ENCODE assay signal across 9 cellular contexts in the genomic region with DNA sequence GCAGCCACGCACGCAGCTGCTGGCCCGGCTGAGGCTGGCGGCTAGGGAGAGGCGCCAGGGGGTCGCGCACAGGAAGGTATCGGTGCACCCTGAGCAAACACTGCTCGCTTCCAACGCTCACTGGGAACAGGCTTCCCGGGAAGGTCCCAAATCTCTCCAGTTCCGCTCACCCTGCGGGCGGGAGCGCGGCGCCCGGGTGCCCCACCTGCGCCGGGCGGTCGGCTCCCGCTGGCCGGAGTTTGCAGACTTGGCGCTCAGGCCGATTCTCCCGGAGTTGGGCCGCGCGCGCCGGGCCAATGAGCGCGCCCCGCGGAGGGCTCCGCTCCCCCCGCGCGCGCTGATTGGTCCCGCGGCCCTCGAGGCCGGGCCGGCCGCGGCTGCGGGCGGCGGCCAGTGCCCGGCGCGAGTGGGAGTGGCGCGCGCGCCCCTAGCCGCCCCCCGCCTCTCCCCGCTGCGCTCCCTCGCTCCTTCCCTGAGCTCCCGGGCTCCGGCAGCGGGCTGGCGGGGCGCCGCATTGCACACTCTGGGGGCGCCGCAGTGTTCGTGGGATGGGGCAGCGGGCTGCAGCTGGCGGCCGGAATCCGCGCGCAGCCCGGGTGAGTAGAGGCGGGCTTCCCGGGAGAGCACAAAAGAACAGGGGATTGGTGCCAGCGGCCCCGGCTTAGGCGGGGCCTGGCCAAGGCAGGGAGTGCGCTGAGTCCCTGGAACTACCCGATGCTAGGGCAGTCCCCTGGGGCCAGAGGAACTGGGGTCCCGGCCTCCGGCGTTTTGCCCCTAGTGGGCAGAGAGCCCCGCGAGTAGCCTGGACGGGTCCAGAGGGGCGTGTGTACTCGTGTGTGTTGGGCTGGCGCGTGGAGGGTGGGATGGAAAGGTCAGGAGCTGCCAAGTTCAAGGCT. TPM values are rescaled to one million over a fixed set of nuclear protein-coding genes. Genes with fewer than 3 reads are reported as not detected.
DNase-seq lines count a peak whose midpoint lies in the region; ATAC-seq and TF ChIP-seq lines count a peak whose summit lies in the region.
"Had no signal": no experiment of that assay in that cellular context is flagged by ENCODE, and none has a peak within 500 bp of the region (broad histone marks: within the 10 kb centered on the region; RNA-seq: fewer than 3 reads in every experiment).

A gene with protein sequence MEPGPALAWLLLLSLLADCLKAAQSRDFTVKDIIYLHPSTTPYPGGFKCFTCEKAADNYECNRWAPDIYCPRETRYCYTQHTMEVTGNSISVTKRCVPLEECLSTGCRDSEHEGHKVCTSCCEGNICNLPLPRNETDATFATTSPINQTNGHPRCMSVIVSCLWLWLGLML (plus strand): TSS at position 461 of the 896 bp plus-strand sequence. CDS start 107,122 bp downstream, outside the sequence.

- H3K4me3 Mint-ChIP-seq in GM23338: peak within 1 kb of the TSS; percentile 82
- H3K4me3 Mint-ChIP-seq: activated naive CD4-positive, alpha-beta T cell treated with anti-CD3 and anti-CD28 coated beads, Interleukin-2, amount 50 U/mL, for 24 hours had no signal

- H3K27ac ChIP-seq in GM23338 (ENCODE audit: low read depth) (peak within 1 kb of the TSS; percentile 79; the same call in 1 of the 2 replicates), KMS-11 (no peak within 1 kb of the TSS), SK-N-SH (ENCODE audit: low read depth in 2 of 2, low read length in 1 of 2) (peak within 1 kb of the TSS; percentile 61 to 79; a peak in 3 of 4 replicates), esophagus muscularis mucosa (replicated peaks in 1 of 4) (peak within 1 kb of the TSS; percentile 37 to 68 (median 60)), upper lobe of left lung (peak within 1 kb of the TSS in 1 of 4 donors; percentile 33)

- POLR2A ChIA-PET in SK-N-SH (lab: Yijun Ruan, JAX): interaction anchor here (1.1 kb wide), 1 partner anchor 160 kb away, joined by 5 read pairs; no protein-coding TSS in a partner anchor

- DNase-seq in GDM1 (lab: John Stamatoyannopoulos, UW) (peak; percentile 47), GM23338 (ENCODE audit: low spot score) (peak; percentile 89), SK-N-SH (peak; percentile 96), esophagus muscularis mucosa (ENCODE audit: extremely low spot score) (no peak), mucosa of gallbladder (ENCODE audit: low spot score) (peak; percentile 77), upper lobe of left lung (peak; percentile 65 to 93), NCI-H128 (lab: John Stamatoyannopoulos, UW; ENCODE audit: unreplicated experiment) (no peak)

- H3K4me2 ChIP-seq in GM23338 (peak within 1 kb of the TSS; percentile 98), KMS-11 (peak within 1 kb of the TSS; percentile 84), SK-N-SH (peak within 1 kb of the TSS; percentile 95)

- H2AFZ ChIP-seq in GM23338 (peak within 1 kb of the TSS; percentile 99), KMS-11 (ENCODE audit: low read depth) (peak within 1 kb of the TSS; percentile 89), SK-N-SH (ENCODE audit: low read depth) (peak within 1 kb of the TSS; percentile 98)

- TF ChIP-seq POLR2A in esophagus muscularis mucosa (IDR thresholded peaks at IDR 0.05; ENCODE audit: low read depth) (no peak), upper lobe of left lung (IDR thresholded peaks at IDR 0.05) (no peak)

- no peaks in the 10 kb centered on the region for H3K9me3 Mint-ChIP-seq in GM23338

- H3K27me3 ChIP-seq in GM23338 (ENCODE audit: insufficient read depth) (peaks cover 16% of the 10 kb centered on the region), KMS-11 (ENCODE audit: insufficient read depth, low read depth) (no peaks in the 10 kb centered on the region), SK-N-SH (ENCODE audit: insufficient read depth) (no peaks in the 10 kb centered on the region), esophagus muscularis mucosa (peaks cover 0 to 21% (median 0%) of the 10 kb centered on the region in 4 donors), upper lobe of left lung (peaks cover 0 to 22% (median 10%) of the 10 kb centered on the region in 4 donors)

- H3K36me3 ChIP-seq in GM23338 (ENCODE audit: insufficient read depth) (no peaks in the 10 kb centered on the region), KMS-11 (ENCODE audit: insufficient read depth) (no peaks in the 10 kb centered on the region), SK-N-SH (replicated peaks in 1 of 2; ENCODE audit: control insufficient read depth in 1 of 2, insufficient read depth in 2 of 2, low read length in 1 of 2) (no peaks in the 10 kb centered on the region), esophagus muscularis mucosa (no peaks in the 10 kb centered on the region), upper lobe of left lung (no peaks in the 10 kb centered on the region)

- H4K20me1 ChIP-seq in GM23338 (replicated peaks; ENCODE audit: insufficient read depth): no peaks in the 10 kb centered on the region
- no peaks in the 10 kb centered on the region for H4K20me1 ChIP-seq in KMS-11 (ENCODE audit: insufficient read depth)
- no peaks in the 10 kb centered on the region for H4K20me1 ChIP-seq in SK-N-SH (ENCODE audit: insufficient read depth)

- peaks cover 4% of the 10 kb centered on the region for H3K27me3 Mint-ChIP-seq in GM23338 (ENCODE audit: insufficient read depth, low read depth, poor library complexity)

- peak within 1 kb of the TSS; percentile 94 for H3K4me3 ChIP-seq in GM23338
- H3K4me3 ChIP-seq in KMS-11 (IDR thresholded peaks at IDR 0.05; ENCODE audit: insufficient read depth, low read depth, low read length): peak within 1 kb of the TSS; percentile 37
- H3K4me3 ChIP-seq in SK-N-SH (ENCODE audit: low read depth in 2 of 2, low read length in 1 of 2): peak within 1 kb of the TSS; percentile 94 to 97
- H3K4me3 ChIP-seq in esophagus muscularis mucosa: peak within 1 kb of the TSS; percentile 61 to 83 (median 74)
- H3K4me3 ChIP-seq in upper lobe of left lung: peak within 1 kb of the TSS; percentile 51 to 77 (median 58)

- ATAC-seq in GM23338: peak; percentile 88
- ATAC-seq in upper lobe of left lung (ENCODE audit: low FRiP score in 2 of 2): peak; percentile 83 to 98

- WGBS in SK-N-SH (ENCODE audit: low lambda C conversion rate): 0% methylated on average over 21 of the region's 96 CpGs
- whole genome bisulfite sequencing in esophagus muscularis mucosa: 1% methylated on average over 58 of the region's 96 CpGs
- 0 to 3% methylated on average over 4 to 24 of the region's 96 CpGs for WGBS in upper lobe of left lung, 2 donors

- TF ChIP-seq EP300 in SK-N-SH (IDR thresholded peaks at IDR 0.05; ENCODE audit: borderline replicate concordance in 1 of 2, low read depth in 1 of 2, low read length in 1 of 2): no peak
- TF ChIP-seq EP300 in esophagus muscularis mucosa (IDR thresholded peaks at IDR 0.05): no peak
- no peak for TF ChIP-seq EP300 in upper lobe of left lung (IDR thresholded peaks at IDR 0.05)

- no peak for TF ChIP-seq RAD21 in SK-N-SH (IDR thresholded peaks at IDR 0.05; ENCODE audit: low read length)

- intact Hi-C loops in esophagus muscularis mucosa (cut with DNase I): no loop called here

- H3K9me2 ChIP-seq in GM23338 (ENCODE audit: insufficient read depth): no peaks in the 10 kb centered on the region
- H3K9me2 ChIP-seq in SK-N-SH: no peaks in the 10 kb centered on the region

- no peaks in the 10 kb centered on the region for H3K36me3 Mint-ChIP-seq in GM23338 (ENCODE audit: low read depth)
- H3K36me3 Mint-ChIP-seq: activated naive CD4-positive, alpha-beta T cell treated with anti-CD3 and anti-CD28 coated beads, Interleukin-2, amount 50 U/mL, for 24 hours had no signal

- H3K9ac ChIP-seq in KMS-11: peak within 1 kb of the TSS; percentile 35; the same call in 1 of the 2 replicates
- peak within 1 kb of the TSS; percentile 74 for H3K9ac ChIP-seq in SK-N-SH

- H3F3A ChIP-seq in GM23338 (replicated peaks; ENCODE audit: low read depth) (peaks cover 6% of the 10 kb centered on the region), SK-N-SH (replicated peaks; ENCODE audit: insufficient read depth) (peaks cover 4% of the 10 kb centered on the region)

- no peak within 1 kb of the TSS for H3K27ac Mint-ChIP-seq in GM23338
- H3K27ac Mint-ChIP-seq: activated naive CD4-positive, alpha-beta T cell treated with anti-CD3 and anti-CD28 coated beads, Interleukin-2, amount 50 U/mL, for 24 hours had no signal

- H3K79me2 ChIP-seq in GM23338 (replicated peaks; ENCODE audit: insufficient read depth): peaks cover 19% of the 10 kb centered on the region
- H3K79me2 ChIP-seq in KMS-11 (ENCODE audit: insufficient read depth, low read depth): no peaks in the 10 kb centered on the region
- peaks cover 19% of the 10 kb centered on the region; the same call in 1 of the 2 replicates for H3K79me2 ChIP-seq in SK-N-SH (ENCODE audit: insufficient read depth)

- H3K9me3 ChIP-seq in SK-N-SH (no peaks in the 10 kb centered on the region), esophagus muscularis mucosa (no peaks in the 10 kb centered on the region), upper lobe of left lung (no peaks in the 10 kb centered on the region)

- CTCF ChIA-PET in SK-N-SH (lab: Yijun Ruan, JAX): interaction anchor here (0.7 to 5.0 kb wide), 18 partner anchors 17 to 315 kb away, joined by 3 to 37 read pairs (median 3); a partner anchor contains a TSS

- no peak for TF ChIP-seq CTCF in GM23338 (conservative IDR thresholded peaks at IDR 0.05; ENCODE audit: low read depth in 2 of 2)
- TF ChIP-seq CTCF in KMS-11 (conservative IDR thresholded peaks at IDR 0.05; ENCODE audit: low read depth, low read length): no peak
- TF ChIP-seq CTCF in SK-N-SH (IDR thresholded peaks at IDR 0.05): peak; percentile 32
- no peak for TF ChIP-seq CTCF in esophagus muscularis mucosa (IDR thresholded peaks at IDR 0.05)
- TF ChIP-seq CTCF in upper lobe of left lung (IDR thresholded peaks at IDR 0.05): peak in 1 of 6 experiments; percentile 31

- H3K4me1 Mint-ChIP-seq in GM23338: peaks cover 16% of the 10 kb centered on the region

- H3K4me1 ChIP-seq in GM23338 (ENCODE audit: insufficient read depth) (peaks cover 17% of the 10 kb centered on the region), KMS-11 (ENCODE audit: low read depth, poor library complexity, severe bottlenecking) (no peaks in the 10 kb centered on the region), SK-N-SH (ENCODE audit: control insufficient read depth in 1 of 2, insufficient read depth in 2 of 2, low read depth in 1 of 2, low read length in 1 of 2) (peaks cover 0 to 10% of the 10 kb centered on the region in 2 experiments; a peak in 2 of 4 replicates), esophagus muscularis mucosa (peaks cover 5 to 21% (median 18%) of the 10 kb centered on the region in 4 donors), upper lobe of left lung (peaks cover 7 to 21% (median 15%) of the 10 kb centered on the region in 4 donors)

TF ChIP-seq in GM23338, 12 proteins besides CTCF, POLR2A, EP300 and RAD21 (continues in another document):
- peak; percentile 35 for TF ChIP-seq POLR2AphosphoS5 (IDR thresholded peaks at IDR 0.05; ENCODE audit: low read depth)

RNA-seq across cellular contexts. Expression of the gene that starts here (rescaled TPM):
- total RNA-seq in GM23338 (2014; rRNA removed; shearing (Covaris generic)): 10.9 and 12.4 TPM in 2 replicates
- polyA plus RNA-seq in GM23338 (2016; fragmentation: Nextera tagmentation; extraction: Ambion mirVana) (4.9 and 5.1 TPM in 2 replicates), SK-N-SH (2012; rRNA removed) (8.1 and 11.0 TPM in 2 replicates)
- polyA plus RNA-seq in SK-N-SH (2012; cell fraction: cytosol; rRNA removed): 9.8 and 10.6 TPM in 2 replicates
- polyA plus RNA-seq in SK-N-SH (2012; cell fraction: nucleus; rRNA removed): 5.3 and 7.6 TPM in 2 replicates
- total RNA-seq in esophagus muscularis mucosa (1 to 10 TPM in 3 of 4 donors, under 1 TPM in 1; 0.83 to 1.4 (median 1.1) TPM), mucosa of gallbladder (30.1 TPM), upper lobe of left lung (under 1 TPM in 5 of 6 donors, not detected in 1; 0.09 to 0.89 (median 0.33) TPM)

Comparison
In these comparisons a context has a peak if more than half of its experiments do, and no peak if none do; other contexts are left out.
1. Peak in DNase-seq, ATAC-seq and H3K4me3 ChIP-seq in upper lobe of left lung; RNA of the gene not detected or under 1 TPM.
2. DNase-seq: peak in GDM1 (single experiment), GM23338 (single experiment), SK-N-SH (single experiment) and mucosa of gallbladder (single experiment); none in esophagus muscularis mucosa (single experiment) and NCI-H128 (single experiment).
3. H3K4me3 ChIP-seq: peak in every context shown above with its lines; median percentile 96 in SK-N-SH; 94 in GM23338; 74 in esophagus muscularis mucosa; 58 in upper lobe of left lung; 37 in KMS-11.
4. Peak in every context shown above with its lines, with median percentiles within 50 percentile points of each other: H2AFZ ChIP-seq and H3K4me2 ChIP-seq.